In the genomic region with DNA sequence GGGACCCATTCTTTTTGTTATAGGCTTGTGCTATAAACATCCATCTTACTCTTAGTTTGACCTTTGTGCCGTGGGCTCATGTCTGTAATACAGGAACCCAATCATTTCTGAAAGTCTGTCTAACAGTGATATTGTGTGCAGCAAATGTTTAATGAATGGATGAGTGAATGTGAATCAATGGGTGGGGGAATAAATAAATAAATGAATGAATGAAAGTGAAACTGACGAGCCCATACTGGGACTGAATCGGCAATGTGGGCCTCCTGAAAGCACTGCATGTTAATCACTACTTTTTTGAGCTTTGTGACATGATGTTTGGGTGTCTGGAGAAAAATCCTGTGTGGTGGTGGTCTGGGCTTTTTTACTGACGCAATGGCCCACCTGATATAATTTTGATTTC, we compare ENCODE assay signal across 8 cellular contexts.
DNase-seq lines count a peak whose midpoint lies in the region; ATAC-seq and TF ChIP-seq lines count a peak whose summit lies in the region.

No MANE protein-coding gene starts in this region.

- TF ChIP-seq POLR2A in heart left ventricle (IDR thresholded peaks at IDR 0.05) = no peak

- no peaks in the 10 kb centered on the region for H3K27me3 Mint-ChIP-seq in stimulated activated naive CD8-positive, alpha-beta T cell treated with anti-CD3 and anti-CD28 coated beads, Interleukin-15, amount 100 ng/mL, for 72 hours

- H3K4me1 Mint-ChIP-seq in stimulated activated naive CD8-positive, alpha-beta T cell treated with anti-CD3 and anti-CD28 coated beads, Interleukin-15, amount 100 ng/mL, for 72 hours = peaks cover 40% of the 10 kb centered on the region

- no peaks in the 10 kb centered on the region for H3K9me3 ChIP-seq in cardiac muscle cell (ENCODE audit: low read depth)
- no peaks in the 10 kb centered on the region for H3K9me3 ChIP-seq in heart left ventricle

- H3K27me3 ChIP-seq in cardiac muscle cell = no peaks in the 10 kb centered on the region
- H3K27me3 ChIP-seq in heart left ventricle = no peaks in the 10 kb centered on the region

- peak overlapping the region; percentile 46 to 91 for H3K27ac Mint-ChIP-seq in activated naive CD4-positive, alpha-beta T cell treated with anti-CD3 and anti-CD28 coated beads, Interleukin-2, amount 50 U/mL, for 72 hours
- H3K27ac Mint-ChIP-seq in stimulated activated naive CD8-positive, alpha-beta T cell treated with anti-CD3 and anti-CD28 coated beads, Interleukin-15, amount 100 ng/mL, for 72 hours = no peak overlapping the region

- intact Hi-C loops in heart left ventricle (cut with DNase I) = loop anchor here in 8 of 10 donors (5.0 to 10.0 kb wide), 6 partner anchors 91 to 671 kb away; a partner anchor contains a TSS

- H3K4me1 ChIP-seq in cardiac muscle cell (ENCODE audit: low read depth) = peaks cover 41% of the 10 kb centered on the region
- H3K4me1 ChIP-seq in heart left ventricle = peaks cover 0 to 39% (median 18%) of the 10 kb centered on the region in 12 donors

- H3K4me3 ChIP-seq in cardiac muscle cell (no peak overlapping the region), heart left ventricle (peak overlapping the region in 1 of 12 donors; percentile 19)

- 88 to 90% (median 89%) methylated on average over 4 of the region's 4 CpGs for WGBS in heart left ventricle, 4 donors

- no peaks in the 10 kb centered on the region for H3K36me3 Mint-ChIP-seq in activated naive CD4-positive, alpha-beta T cell treated with anti-CD3 and anti-CD28 coated beads, Interleukin-2, amount 50 U/mL, for 72 hours

- TF ChIP-seq CTCF in cardiac muscle cell (IDR thresholded peaks at IDR 0.05; ENCODE audit: low read depth, low read length) = no peak
- TF ChIP-seq CTCF in heart left ventricle (IDR thresholded peaks at IDR 0.05) = no peak

- no peaks in the 10 kb centered on the region for H3K9me3 Mint-ChIP-seq in activated naive CD4-positive, alpha-beta T cell treated with anti-CD3 and anti-CD28 coated beads, Interleukin-2, amount 50 U/mL, for 72 hours
- no peaks in the 10 kb centered on the region for H3K9me3 Mint-ChIP-seq in stimulated activated naive CD8-positive, alpha-beta T cell treated with anti-CD3 and anti-CD28 coated beads, Interleukin-15, amount 100 ng/mL, for 72 hours

- peak overlapping the region; percentile 44 to 45 for H3K4me3 Mint-ChIP-seq in stimulated activated naive CD8-positive, alpha-beta T cell treated with anti-CD3 and anti-CD28 coated beads, Interleukin-15, amount 100 ng/mL, for 72 hours

- no peak for ATAC-seq in heart left ventricle
- ATAC-seq in HG03520 (IDR thresholded peaks at IDR 0.05; ENCODE audit: unreplicated experiment) = peak; percentile 43
- ATAC-seq in activated naive CD4-positive, alpha-beta T cell treated with anti-CD3 and anti-CD28 coated beads, Interleukin-2, amount 50 U/mL, for 72 hours = peak; percentile 66 to 75
- ATAC-seq in stimulated activated naive CD8-positive, alpha-beta T cell treated with anti-CD3 and anti-CD28 coated beads, Interleukin-15, amount 100 ng/mL, for 72 hours = peak; percentile 84

- no peak for DNase-seq in cardiac muscle cell (ENCODE audit: low read depth in 1 of 2, low spot score in 1 of 2)
- DNase-seq in heart left ventricle = no peak
- DNase-seq in activated naive CD4-positive, alpha-beta T cell treated with anti-CD3 and anti-CD28 coated beads, Interleukin-2, amount 50 U/mL, for 72 hours (ENCODE audit: low spot score in 2 of 2) = no peak
- no peak for DNase-seq in stimulated activated naive CD8-positive, alpha-beta T cell treated with anti-CD3 and anti-CD28 coated beads, Interleukin-15, amount 100 ng/mL, for 72 hours
- no peak for DNase-seq in AG20443 (ENCODE audit: low spot score)
- DNase-seq in midbrain (lab: John Stamatoyannopoulos, UW) = no peak
- DNase-seq in germinal center (ENCODE audit: low spot score) = no peak

- H3K36me3 ChIP-seq in cardiac muscle cell = no peaks in the 10 kb centered on the region
- H3K36me3 ChIP-seq in heart left ventricle = no peaks in the 10 kb centered on the region

- H3K27ac ChIP-seq in cardiac muscle cell (peak overlapping the region; percentile 62), heart left ventricle (peak overlapping the region in 3 of 12 donors; percentile 48 to 62 (median 50))

Comparison
In these comparisons a context has a peak if more than half of its experiments do, and no peak if none do; other contexts are left out.
1. ATAC-seq: peak in HG03520 (single experiment), activated naive CD4-positive, alpha-beta T cell treated with anti-CD3 and anti-CD28 coated beads, Interleukin-2, amount 50 U/mL, for 72 hours (2 of 2) and stimulated activated naive CD8-positive, alpha-beta T cell treated with anti-CD3 and anti-CD28 coated beads, Interleukin-15, amount 100 ng/mL, for 72 hours (single experiment); none in heart left ventricle (0 of 4).
2. H3K27ac Mint-ChIP-seq: peak in activated naive CD4-positive, alpha-beta T cell treated with anti-CD3 and anti-CD28 coated beads, Interleukin-2, amount 50 U/mL, for 72 hours (2 of 2); none in stimulated activated naive CD8-positive, alpha-beta T cell treated with anti-CD3 and anti-CD28 coated beads, Interleukin-15, amount 100 ng/mL, for 72 hours (0 of 2).